In the genomic region with DNA sequence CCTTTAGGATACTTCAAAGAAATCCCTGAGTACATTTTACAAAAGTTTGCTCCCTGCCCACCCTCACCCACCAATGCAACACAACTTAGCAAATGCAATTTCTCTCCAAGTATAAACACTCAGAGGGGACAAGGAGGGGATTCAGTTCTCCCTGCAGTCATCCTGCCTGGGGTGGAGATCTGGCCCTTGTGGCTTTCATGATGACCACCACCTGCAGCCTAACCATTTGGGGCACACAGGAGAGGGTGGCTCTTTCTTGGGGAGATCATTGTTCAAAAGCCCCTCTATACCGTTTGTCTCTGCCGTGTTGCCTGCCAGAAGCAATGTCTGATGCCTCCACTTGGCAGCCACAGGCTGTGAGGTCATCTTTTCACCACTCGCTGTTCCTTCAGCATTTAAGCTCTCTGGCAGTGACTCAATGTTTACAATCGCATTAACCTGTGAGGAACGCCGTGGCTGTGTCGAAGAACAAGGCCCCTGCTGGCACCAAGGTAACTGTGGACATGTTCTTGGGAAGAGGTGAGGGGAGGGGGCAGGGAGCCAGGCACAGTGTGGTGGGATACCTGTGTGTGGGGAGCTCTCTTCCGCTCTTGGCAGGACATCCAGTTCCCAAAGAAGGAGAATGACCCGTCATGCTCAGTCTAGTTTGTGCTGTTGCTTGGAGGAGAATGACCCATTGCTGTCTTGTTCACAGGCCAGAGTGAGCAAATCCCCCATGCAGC, we compare ENCODE assay signal across 11 cellular contexts.
A peak's percentile ranks its signal among the peaks of the same experiment; 100 is the strongest.
DNase-seq lines count a peak whose midpoint lies in the region; ATAC-seq and TF ChIP-seq lines count a peak whose summit lies in the region.
"Had no signal": no experiment of that assay in that cellular context is flagged by ENCODE, and none has a peak within 500 bp of the region (broad histone marks: within the 10 kb centered on the region; RNA-seq: fewer than 3 reads in every experiment).

No MANE protein-coding gene starts in this region.

- DNase-seq in AG08395 (ENCODE audit: low spot score) (peak; percentile 69), LoVo (ENCODE audit: low spot score) (peak; percentile 61), amniotic epithelial cell (ENCODE audit: low read depth) (peak; percentile 92), left lobe of liver (ENCODE audit: low spot score) (peak; percentile 49), lower leg skin (ENCODE audit: low spot score in 2 of 2) (no peak)
- no peak for DNase-seq in activated T-cell treated with anti-CD3 and anti-CD28 coated beads, Interleukin-2, amount 50 U/mL, for 48 hours
- DNase-seq in activated CD4-positive, alpha-beta memory T cell treated with anti-CD3 and anti-CD28 coated beads for 36 hours: no peak
- DNase-seq: activated T-cell treated with anti-CD3 and anti-CD28 coated beads, Interleukin-2, amount 50 U/mL, for 4 hours; COR-L47; naive B cell had no signal

- no peak overlapping the region for H3K4me3 ChIP-seq in lower leg skin (ENCODE audit: low read depth, poor library complexity, severe bottlenecking)

- ATAC-seq in left lobe of liver (peak; percentile 83), GM21367 (IDR thresholded peaks at IDR 0.05; ENCODE audit: unreplicated experiment) (no peak)
- ATAC-seq: activated T-cell treated with anti-CD3 and anti-CD28 coated beads, Interleukin-2, amount 50 U/mL, for 4 hours had no signal

- whole genome bisulfite sequencing in lower leg skin, 2 donors: 66 to 67% methylated on average over 9 of the region's 9 CpGs

- no peak for TF ChIP-seq POLR2A in lower leg skin (IDR thresholded peaks at IDR 0.05)

- peaks cover 12% of the 10 kb centered on the region for H3K4me1 Mint-ChIP-seq in activated CD4-positive, alpha-beta memory T cell treated with anti-CD3 and anti-CD28 coated beads for 36 hours (ENCODE audit: low read depth)

- no peaks in the 10 kb centered on the region for H3K36me3 Mint-ChIP-seq in activated CD4-positive, alpha-beta memory T cell treated with anti-CD3 and anti-CD28 coated beads for 36 hours
- H3K36me3 Mint-ChIP-seq: naive B cell had no signal

- TF ChIP-seq CTCF in lower leg skin (IDR thresholded peaks at IDR 0.05): no peak

- no peak overlapping the region for H3K27ac Mint-ChIP-seq in activated CD4-positive, alpha-beta memory T cell treated with anti-CD3 and anti-CD28 coated beads for 36 hours
- H3K27ac Mint-ChIP-seq: naive B cell had no signal

- no peak overlapping the region for H3K4me3 Mint-ChIP-seq in activated CD4-positive, alpha-beta memory T cell treated with anti-CD3 and anti-CD28 coated beads for 36 hours
- H3K4me3 Mint-ChIP-seq: activated T-cell treated with anti-CD3 and anti-CD28 coated beads, Interleukin-2, amount 50 U/mL, for 4 hours; naive B cell had no signal

- POLR2A ChIA-PET in activated CD4-positive, alpha-beta memory T cell treated with anti-CD3 and anti-CD28 coated beads for 36 hours (lab: Charles Lee): interaction anchor here (0.6 kb wide), 2 partner anchors 104 to 116 kb away, joined by 3 read pairs; a partner anchor contains a TSS

- CTCF ChIA-PET in activated CD4-positive, alpha-beta memory T cell treated with anti-CD3 and anti-CD28 coated beads for 36 hours (lab: Charles Lee): interaction anchor here (0.5 to 1.4 kb wide), 4 partner anchors 13 to 1373 kb away, joined by 3 to 4 read pairs (median 4); no protein-coding TSS in a partner anchor

- intact Hi-C loops in lower leg skin (cut with DNase I; ENCODE audit: low total_unique reads): no loop called here
- intact Hi-C loops in activated CD4-positive, alpha-beta memory T cell treated with anti-CD3 and anti-CD28 coated beads for 36 hours (cut with micrococcal nuclease): no loop called here

- H3K27me3 Mint-ChIP-seq in activated CD4-positive, alpha-beta memory T cell treated with anti-CD3 and anti-CD28 coated beads for 36 hours: peaks cover 3% of the 10 kb centered on the region
- H3K27me3 Mint-ChIP-seq: naive B cell had no signal

- no peaks in the 10 kb centered on the region for H3K9me3 Mint-ChIP-seq in activated CD4-positive, alpha-beta memory T cell treated with anti-CD3 and anti-CD28 coated beads for 36 hours
- H3K9me3 Mint-ChIP-seq: activated T-cell treated with anti-CD3 and anti-CD28 coated beads, Interleukin-2, amount 50 U/mL, for 4 hours; naive B cell had no signal

Comparison
In these comparisons a context has a peak if more than half of its experiments do, and no peak if none do; other contexts are left out.
1. DNase-seq: peak in AG08395 (single experiment), LoVo (single experiment), amniotic epithelial cell (single experiment) and left lobe of liver (single experiment); none in activated T-cell treated with anti-CD3 and anti-CD28 coated beads, Interleukin-2, amount 50 U/mL, for 48 hours (0 of 2), lower leg skin (0 of 2) and activated CD4-positive, alpha-beta memory T cell treated with anti-CD3 and anti-CD28 coated beads for 36 hours (single experiment).